Comparison of ENCODE assay signal across 15 cellular contexts in genomic region chr7:127953966-127954365, GRCh38.
DNase-seq lines count a peak whose midpoint lies in the region; ATAC-seq, FAIRE-seq and TF ChIP-seq lines count a peak whose summit lies in the region.
"Had no signal": no experiment of that assay in that cellular context is flagged by ENCODE, and none has a peak within 500 bp of the region (broad histone marks: within the 10 kb centered on the region; RNA-seq: fewer than 3 reads in every experiment).

No MANE protein-coding gene starts in this region.

- no peak overlapping the region for H2AFZ ChIP-seq in endothelial cell of umbilical vein (ENCODE audit: low read depth, low read length)
- H2AFZ ChIP-seq: PC-9 had no signal

- H3K36me3 Mint-ChIP-seq in activated naive CD8-positive, alpha-beta T cell = peaks cover 21% of the 10 kb centered on the region
- peaks cover 19% of the 10 kb centered on the region for H3K36me3 Mint-ChIP-seq in activated naive CD8-positive, alpha-beta T cell treated with anti-CD3 and anti-CD28 coated beads, Interleukin-2, amount 50 U/mL, for 24 hours (ENCODE audit: low read depth)

- dilution Hi-C loops in endothelial cell of umbilical vein (cut with MboI; ENCODE audit: extremely low pct_ligation_motif_present, low sequenced_read_pairs) = no loop called here

- H3K36me3 ChIP-seq in endothelial cell of umbilical vein (ENCODE audit: control insufficient read depth in 2 of 2, extremely low read depth in 1 of 2, insufficient read depth in 2 of 2, low read length in 2 of 2) = no peaks in the 10 kb centered on the region
- no peaks in the 10 kb centered on the region for H3K36me3 ChIP-seq in mesendoderm (ENCODE audit: control insufficient read depth, insufficient read depth, low read length)

- no peak overlapping the region for H2AK5ac ChIP-seq in mesendoderm (ENCODE audit: low read length)

- H3K79me2 ChIP-seq in endothelial cell of umbilical vein (ENCODE audit: control insufficient read depth, insufficient read depth, low read length) (peaks cover 2% of the 10 kb centered on the region), mesendoderm (ENCODE audit: control insufficient read depth, insufficient read depth, low read length) (no peaks in the 10 kb centered on the region)

- H3K4me1 Mint-ChIP-seq in activated naive CD8-positive, alpha-beta T cell (ENCODE audit: low read depth) = no peaks in the 10 kb centered on the region
- peaks cover 2% of the 10 kb centered on the region for H3K4me1 Mint-ChIP-seq in activated naive CD8-positive, alpha-beta T cell treated with anti-CD3 and anti-CD28 coated beads, Interleukin-2, amount 50 U/mL, for 24 hours

- no peaks in the 10 kb centered on the region for H4K20me1 ChIP-seq in endothelial cell of umbilical vein (replicated peaks; ENCODE audit: control insufficient read depth, extremely low read depth, insufficient read depth, low read length)

- no peaks in the 10 kb centered on the region for H3K9me3 Mint-ChIP-seq in activated naive CD8-positive, alpha-beta T cell (ENCODE audit: low read depth)
- H3K9me3 Mint-ChIP-seq in activated naive CD8-positive, alpha-beta T cell treated with anti-CD3 and anti-CD28 coated beads, Interleukin-2, amount 50 U/mL, for 24 hours = no peaks in the 10 kb centered on the region

- no peak for ATAC-seq in activated naive CD8-positive, alpha-beta T cell treated with anti-CD3 and anti-CD28 coated beads, Interleukin-2, amount 50 U/mL, for 24 hours
- ATAC-seq in HG02571 (IDR thresholded peaks at IDR 0.05; ENCODE audit: unreplicated experiment) = no peak

- no peak for TF ChIP-seq CTCF in endothelial cell of umbilical vein (IDR thresholded peaks at IDR 0.05; ENCODE audit: extremely low read depth in 1 of 2, insufficient read depth in 1 of 2, low read depth in 1 of 2, low read length in 2 of 2)

- H2BK15ac ChIP-seq in mesendoderm (replicated peaks; ENCODE audit: low read depth) = no peak overlapping the region

- H3K4me2 ChIP-seq in endothelial cell of umbilical vein (ENCODE audit: insufficient read depth, low read length) (peak overlapping the region; percentile 55), mesendoderm (ENCODE audit: low read length) (no peak overlapping the region)
- H3K4me2 ChIP-seq: PC-9 had no signal

- H3K27ac Mint-ChIP-seq in activated naive CD8-positive, alpha-beta T cell = peak overlapping the region; percentile 48
- H3K27ac Mint-ChIP-seq in activated naive CD8-positive, alpha-beta T cell treated with anti-CD3 and anti-CD28 coated beads, Interleukin-2, amount 50 U/mL, for 24 hours = no peak overlapping the region

- CTCF ChIA-PET in endothelial cell of umbilical vein (lab: Charles Lee) = interaction anchor here (1.1 to 1.6 kb wide), 2 partner anchors 94 to 256 kb away, joined by 3 read pairs; no protein-coding TSS in a partner anchor

- no peak overlapping the region for H3K4ac ChIP-seq in mesendoderm (ENCODE audit: low read depth, low read length)

- no peaks in the 10 kb centered on the region for H3K27me3 Mint-ChIP-seq in activated naive CD8-positive, alpha-beta T cell
- H3K27me3 Mint-ChIP-seq in activated naive CD8-positive, alpha-beta T cell treated with anti-CD3 and anti-CD28 coated beads, Interleukin-2, amount 50 U/mL, for 24 hours = no peaks in the 10 kb centered on the region

- no peaks in the 10 kb centered on the region for H3K9me3 ChIP-seq in endothelial cell of umbilical vein (replicated peaks; ENCODE audit: control insufficient read depth, insufficient read depth, low read length)
- H3K9me3 ChIP-seq: HAP-1, SJSA1 had no signal

- H2BK120ac ChIP-seq in mesendoderm (ENCODE audit: low read depth, low read length) = no peak overlapping the region

- DNase-seq in activated naive CD8-positive, alpha-beta T cell treated with anti-CD3 and anti-CD28 coated beads, Interleukin-2, amount 50 U/mL, for 24 hours = no peak
- DNase-seq in endothelial cell of umbilical vein (ENCODE audit: low read depth, low spot score) (peak; percentile 16), mesendoderm (peak; percentile 83), SW480 (ENCODE audit: low spot score) (no peak)
- no peak for DNase-seq in stimulated activated CD8-positive, alpha-beta memory T cell treated with anti-CD3 and anti-CD28 coated beads, Interleukin-4, amount 100 ng/mL, for 48 hours
- DNase-seq: COR-L47, NCI-H2171, PC-9 had no signal

- WGBS in mesendoderm (ENCODE audit: extremely low coverage, insufficient coverage, low lambda C conversion rate) = no CpG with 5 or more reads among the region's 2 CpGs

- intact Hi-C loops in endothelial cell of umbilical vein (cut with micrococcal nuclease) = loop anchor here (5.0 kb wide), 1 partner anchor 247 kb away; no protein-coding TSS in a partner anchor

- no peak overlapping the region for H2BK5ac ChIP-seq in mesendoderm (ENCODE audit: low read length)

- H4K8ac ChIP-seq in mesendoderm (ENCODE audit: low read depth, low read length) = no peak overlapping the region

- H3K27me3 ChIP-seq in endothelial cell of umbilical vein (ENCODE audit: control insufficient read depth in 2 of 2, insufficient read depth in 2 of 2, low read length in 2 of 2) (no peaks in the 10 kb centered on the region), mesendoderm (ENCODE audit: insufficient read depth, low read length, poor library complexity) (no peaks in the 10 kb centered on the region)
- H3K27me3 ChIP-seq: SJSA1 had no signal

- H3K56ac ChIP-seq in mesendoderm (ENCODE audit: low read length) = no peak overlapping the region

- peak; percentile 58 for FAIRE-seq in endothelial cell of umbilical vein (lab: Jason Lieb, UNC)
- FAIRE-seq: A204.1 had no signal

- BruUV-seq in endothelial cell of umbilical vein (replicated peaks; lab: Mats Ljungman, UMichigan) = no TSS peak

- no peak overlapping the region for H4K5ac ChIP-seq in mesendoderm (ENCODE audit: low read length)

- H3K79me1 ChIP-seq in mesendoderm (ENCODE audit: low read length) = peaks cover 2% of the 10 kb centered on the region

- TF ChIP-seq POLR2A in endothelial cell of umbilical vein (IDR thresholded peaks at IDR 0.05; ENCODE audit: low read depth, low read length) = no peak

- H3K4me1 ChIP-seq in endothelial cell of umbilical vein (ENCODE audit: control insufficient read depth, extremely low read depth, insufficient read depth, low read length) = peaks cover 13% of the 10 kb centered on the region
- peaks cover 8% of the 10 kb centered on the region for H3K4me1 ChIP-seq in mesendoderm (ENCODE audit: control insufficient read depth, low read depth, low read length)
- H3K4me1 ChIP-seq: SJSA1 had no signal

- H3K9ac ChIP-seq in endothelial cell of umbilical vein (replicated peaks; ENCODE audit: extremely low read depth, insufficient read depth, low read length) (no peak overlapping the region), mesendoderm (ENCODE audit: low read length) (no peak overlapping the region)

- no peaks in the 10 kb centered on the region for H3K9me1 ChIP-seq in endothelial cell of umbilical vein (replicated peaks; ENCODE audit: control insufficient read depth, extremely low read depth, insufficient read depth, low read length)

- H3K4me3 ChIP-seq in endothelial cell of umbilical vein (replicated peaks in 1 of 3; ENCODE audit: insufficient read depth in 1 of 3, low read depth in 1 of 3, low read length in 3 of 3) = no peak overlapping the region
- no peak overlapping the region for H3K4me3 ChIP-seq in mesendoderm (ENCODE audit: low read length)
- H3K4me3 ChIP-seq: HAP-1, PC-9, SJSA1 had no signal

- POLR2A ChIA-PET in endothelial cell of umbilical vein (lab: Charles Lee) = no interaction called here

- H3K27ac ChIP-seq in endothelial cell of umbilical vein (ENCODE audit: insufficient read depth, low read depth, low read length) (no peak overlapping the region), mesendoderm (ENCODE audit: low read depth, low read length) (no peak overlapping the region)
- H3K27ac ChIP-seq: C4-2B, HL-60, PC-9, SJSA1 had no signal

- H3K18ac ChIP-seq in mesendoderm (ENCODE audit: low read length) = no peak overlapping the region

- no peak overlapping the region for H3K4me3 Mint-ChIP-seq in activated naive CD8-positive, alpha-beta T cell
- H3K4me3 Mint-ChIP-seq in activated naive CD8-positive, alpha-beta T cell treated with anti-CD3 and anti-CD28 coated beads, Interleukin-2, amount 50 U/mL, for 24 hours = no peak overlapping the region

- no peak overlapping the region for H3K23ac ChIP-seq in mesendoderm (ENCODE audit: low read length)

TF ChIP-seq in endothelial cell of umbilical vein, 7 proteins besides CTCF, POLR2A, EP300 and RAD21:
- TF ChIP-seq GATA2 (IDR thresholded peaks at IDR 0.05; ENCODE audit: insufficient read depth, insufficient read length, low read depth, low read length) = peak; percentile 52
- TF ChIP-seq JUN (IDR thresholded peaks at IDR 0.05; ENCODE audit: borderline replicate concordance, insufficient read depth, insufficient read length, low read depth) = no peak
- TF ChIP-seq FOS (IDR thresholded peaks at IDR 0.05; ENCODE audit: borderline replicate concordance, insufficient read depth, low read length) = peak; percentile 11

Comparison
In these comparisons a context has a peak if more than half of its experiments do, and no peak if none do; other contexts are left out.
1. DNase-seq: peak in endothelial cell of umbilical vein (single experiment) and mesendoderm (single experiment); none in activated naive CD8-positive, alpha-beta T cell treated with anti-CD3 and anti-CD28 coated beads, Interleukin-2, amount 50 U/mL, for 24 hours (single experiment), stimulated activated CD8-positive, alpha-beta memory T cell treated with anti-CD3 and anti-CD28 coated beads, Interleukin-4, amount 100 ng/mL, for 48 hours (single experiment) and SW480 (single experiment).